9 cellular contexts compared by ENCODE assay signal in genomic region chrX:41759817-41760216, GRCh38.
DNase-seq lines count a peak whose midpoint lies in the region; ATAC-seq and TF ChIP-seq lines count a peak whose summit lies in the region.
"Had no signal": no experiment of that assay in that cellular context is flagged by ENCODE, and none has a peak within 500 bp of the region (broad histone marks: within the 10 kb centered on the region; RNA-seq: fewer than 3 reads in every experiment).

No MANE protein-coding gene starts in this region.

- DNase-seq in stimulated activated naive CD8-positive, alpha-beta T cell treated with anti-CD3 and anti-CD28 coated beads, Interleukin-15, amount 100 ng/mL, for 72 hours = peak; percentile 5 to 12
- DNase-seq in stimulated activated naive CD8-positive, alpha-beta T cell treated with anti-CD3 and anti-CD28 coated beads, Interleukin-15, Interleukin-2, amounts not matched to agents 100 U/mL and 50 U/mL, for 24 hours = no peak
- peak; percentile 15 for DNase-seq in globus pallidus (ENCODE audit: low spot score)
- no peak for DNase-seq in activated CD8-positive, alpha-beta memory T cell treated with anti-CD3 and anti-CD28 coated beads, Interleukin-2, amount 50 U/mL, for 4 hours
- DNase-seq: ovary had no signal

- H3K9me3 Mint-ChIP-seq in stimulated activated naive CD8-positive, alpha-beta T cell treated with anti-CD3 and anti-CD28 coated beads, Interleukin-15, amount 100 ng/mL, for 72 hours = no peaks in the 10 kb centered on the region

- no peak overlapping the region for H3K4me3 Mint-ChIP-seq in stimulated activated naive CD8-positive, alpha-beta T cell treated with anti-CD3 and anti-CD28 coated beads, Interleukin-15, amount 100 ng/mL, for 72 hours

- H3K4me1 Mint-ChIP-seq in stimulated activated naive CD8-positive, alpha-beta T cell treated with anti-CD3 and anti-CD28 coated beads, Interleukin-15, amount 100 ng/mL, for 72 hours = peaks cover 14% of the 10 kb centered on the region

- no peak overlapping the region for H3K27ac Mint-ChIP-seq in stimulated activated naive CD8-positive, alpha-beta T cell treated with anti-CD3 and anti-CD28 coated beads, Interleukin-15, amount 100 ng/mL, for 72 hours

- H3K27me3 Mint-ChIP-seq in stimulated activated naive CD8-positive, alpha-beta T cell treated with anti-CD3 and anti-CD28 coated beads, Interleukin-15, amount 100 ng/mL, for 72 hours = no peaks in the 10 kb centered on the region

- no peak for ATAC-seq in stimulated activated naive CD8-positive, alpha-beta T cell treated with anti-CD3 and anti-CD28 coated beads, Interleukin-15, amount 100 ng/mL, for 72 hours
- ATAC-seq in stimulated activated naive CD8-positive, alpha-beta T cell treated with anti-CD3 and anti-CD28 coated beads, Interleukin-15, Interleukin-2, amounts not matched to agents 100 U/mL and 50 U/mL, for 24 hours = no peak
- ATAC-seq in SK-N-SH treated with all-trans-retinoic acid at 6 μM for 48 hours (peak; percentile 57; the same call in 1 of the 3 replicates), HG03439 (IDR thresholded peaks at IDR 0.05; ENCODE audit: unreplicated experiment) (no peak), HG02970 (IDR thresholded peaks at IDR 0.05; ENCODE audit: low FRiP score, unreplicated experiment) (no peak), GM18520 (IDR thresholded peaks at IDR 0.05; ENCODE audit: unreplicated experiment) (no peak)

TF ChIP-seq in SK-N-SH treated with all-trans-retinoic acid at 6 μM for 48 hours, 23 proteins besides CTCF, POLR2A, EP300 and RAD21:
- TF ChIP-seq ZNF70 (CRISPR knock-in tag; IDR thresholded peaks at IDR 0.05) = no peak
- no peak for TF ChIP-seq ZFP3 (CRISPR knock-in tag; IDR thresholded peaks at IDR 0.05)
- TF ChIP-seq GLIS3 (CRISPR knock-in tag; IDR thresholded peaks at IDR 0.05) = no peak
- no peak for TF ChIP-seq OSR1 (CRISPR knock-in tag; IDR thresholded peaks at IDR 0.05)
- TF ChIP-seq PPARA (CRISPR knock-in tag; IDR thresholded peaks at IDR 0.05; ENCODE audit: borderline replicate concordance) = no peak
- TF ChIP-seq ZFP30 (CRISPR knock-in tag; IDR thresholded peaks at IDR 0.05) = no peak

Comparison
In these comparisons a context has a peak if more than half of its experiments do, and no peak if none do; other contexts are left out.
1. DNase-seq: peak in stimulated activated naive CD8-positive, alpha-beta T cell treated with anti-CD3 and anti-CD28 coated beads, Interleukin-15, amount 100 ng/mL, for 72 hours (2 of 2) and globus pallidus (single experiment); none in stimulated activated naive CD8-positive, alpha-beta T cell treated with anti-CD3 and anti-CD28 coated beads, Interleukin-15, Interleukin-2, amounts not matched to agents 100 U/mL and 50 U/mL, for 24 hours (single experiment) and activated CD8-positive, alpha-beta memory T cell treated with anti-CD3 and anti-CD28 coated beads, Interleukin-2, amount 50 U/mL, for 4 hours (single experiment).